ENCODE assay signal across 14 cellular contexts in the genomic region with DNA sequence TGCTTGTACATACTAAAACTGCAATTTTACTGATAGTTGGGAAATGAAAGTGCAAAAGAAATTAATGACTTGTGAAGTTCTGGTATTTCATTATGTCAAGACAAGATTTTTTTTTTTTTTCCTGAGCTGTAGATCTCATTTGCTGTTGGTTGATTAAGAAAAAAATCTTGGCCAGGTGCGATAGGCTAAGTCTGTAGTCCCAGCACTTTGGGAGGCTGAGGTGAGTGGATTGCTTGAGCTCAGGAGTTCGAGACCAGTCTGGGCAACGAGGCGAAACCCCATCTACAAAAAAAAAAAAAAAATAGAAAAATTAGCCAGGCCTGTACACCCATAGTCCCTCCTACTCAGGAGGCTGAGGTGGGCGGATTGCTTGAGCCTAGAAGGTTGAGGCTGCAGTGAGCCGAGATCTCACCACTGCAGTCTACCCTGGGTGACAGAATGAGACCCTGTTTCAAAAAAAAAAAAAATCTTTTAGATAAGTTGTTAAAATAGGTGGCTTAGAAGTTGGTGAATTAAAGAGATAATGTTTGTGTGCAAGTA. TPM values are rescaled to one million over a fixed set of nuclear protein-coding genes. Genes with fewer than 3 reads are reported as not detected.
DNase-seq lines count a peak whose midpoint lies in the region; ATAC-seq, FAIRE-seq and TF ChIP-seq lines count a peak whose summit lies in the region.
"Had no signal": no experiment of that assay in that cellular context is flagged by ENCODE, and none has a peak within 500 bp of the region (broad histone marks: within the 10 kb centered on the region; RNA-seq: fewer than 3 reads in every experiment).

No MANE protein-coding gene starts in this region.

- FAIRE-seq in HTR-8/SVneo (lab: Jason Lieb, UNC) (no peak), D721Med (lab: Jason Lieb, UNC) (no peak)
- FAIRE-seq: colon had no signal

- peak in 1 of 5 donors; percentile 24 for DNase-seq in CD8-positive, alpha-beta memory T cell
- DNase-seq in activated CD4-positive, alpha-beta T cell treated with anti-CD3 and anti-CD28 coated beads, Interleukin-2, amount 50 U/mL, for 4 hours: peak; percentile 26 to 34
- no peak for DNase-seq in naive B cell
- DNase-seq in HTR-8/SVneo (ENCODE audit: insufficient read length, low spot score): no peak
- DNase-seq in D721Med (ENCODE audit: insufficient read length, low spot score): no peak
- DNase-seq: activated CD8-positive, alpha-beta memory T cell treated with anti-CD3 and anti-CD28 coated beads, Interleukin-2, amount 50 U/mL, for 48 hours; DMS79; NCI-H146; testis had no signal

- CTCF ChIA-PET in CD8-positive, alpha-beta memory T cell (lab: Charles Lee): interaction anchor here (1.6 to 8.8 kb wide), 3 partner anchors 11 to 107 kb away, joined by 4 to 73 read pairs (median 24); a partner anchor contains a TSS

- ATAC-seq in GM21526 (IDR thresholded peaks at IDR 0.05; ENCODE audit: low FRiP score, unreplicated experiment) (peak; percentile 26), naive B cell (ENCODE audit: low read depth in 2 of 2) (peak; percentile 12 to 18), GM19035 (IDR thresholded peaks at IDR 0.05; ENCODE audit: unreplicated experiment) (no peak)

- no peak for TF ChIP-seq CTCF in D721Med (IDR thresholded peaks at IDR 0.05; ENCODE audit: insufficient read depth, missing control alignments)

- peaks cover 76 to 90% (median 87%) of the 10 kb centered on the region in 3 donors for H3K4me1 Mint-ChIP-seq in CD8-positive, alpha-beta memory T cell
- H3K4me1 Mint-ChIP-seq in naive B cell: peaks cover 54 to 90% (median 81%) of the 10 kb centered on the region in 3 donors

- no peaks in the 10 kb centered on the region for H3K9me3 ChIP-seq in CD8-positive, alpha-beta memory T cell (ENCODE audit: low read length)
- H3K9me3 ChIP-seq: SJSA1, testis had no signal

- H3K36me3 Mint-ChIP-seq in CD8-positive, alpha-beta memory T cell: peaks cover 0 to 42% (median 7%) of the 10 kb centered on the region in 3 donors
- peaks cover 0 to 7% of the 10 kb centered on the region in 2 donors for H3K36me3 Mint-ChIP-seq in naive B cell

- no peak overlapping the region for H3K4me3 ChIP-seq in CD8-positive, alpha-beta memory T cell (ENCODE audit: low read length)
- H3K4me3 ChIP-seq: neural progenitor cell, SJSA1, testis had no signal

- peak overlapping the region; percentile 62 to 96 (median 82) for H3K27ac Mint-ChIP-seq in CD8-positive, alpha-beta memory T cell
- peak overlapping the region; percentile 27 to 69 (median 63) for H3K27ac Mint-ChIP-seq in naive B cell
- H3K27ac Mint-ChIP-seq: neural progenitor cell had no signal

- POLR2A ChIA-PET in CD8-positive, alpha-beta memory T cell (lab: Charles Lee): interaction anchor here (0.6 to 4.8 kb wide), 5 partner anchors 12 to 80 kb away, joined by 3 to 44 read pairs (median 4); a partner anchor contains a TSS

- H3K9me3 Mint-ChIP-seq in CD8-positive, alpha-beta memory T cell: peaks cover 0 to 7% (median 6%) of the 10 kb centered on the region in 5 donors
- peaks cover 0 to 3% (median 0%) of the 10 kb centered on the region in 7 donors for H3K9me3 Mint-ChIP-seq in naive B cell

- H3K4me3 Mint-ChIP-seq in CD8-positive, alpha-beta memory T cell: peak overlapping the region; percentile 73 to 86 (median 79)
- peak overlapping the region in 7 of 8 donors; percentile 15 to 71 (median 51) for H3K4me3 Mint-ChIP-seq in naive B cell
- H3K4me3 Mint-ChIP-seq: neural progenitor cell had no signal

- H3K27me3 ChIP-seq in CD8-positive, alpha-beta memory T cell (ENCODE audit: insufficient read depth, low read length, poor library complexity, severe bottlenecking): no peaks in the 10 kb centered on the region
- H3K27me3 ChIP-seq: neural progenitor cell, SJSA1, testis had no signal

- peaks cover 92% of the 10 kb centered on the region for H3K4me1 ChIP-seq in CD8-positive, alpha-beta memory T cell (ENCODE audit: insufficient read depth, low read length)
- H3K4me1 ChIP-seq: testis had no signal

- peaks cover 0 to 24% of the 10 kb centered on the region in 2 donors for H3K27me3 Mint-ChIP-seq in CD8-positive, alpha-beta memory T cell
- H3K27me3 Mint-ChIP-seq in naive B cell: no peaks in the 10 kb centered on the region

- H3K36me3 ChIP-seq in CD8-positive, alpha-beta memory T cell (ENCODE audit: insufficient read depth, low read length): no peaks in the 10 kb centered on the region
- H3K36me3 ChIP-seq: neural progenitor cell had no signal

- H3K27ac ChIP-seq in CD8-positive, alpha-beta memory T cell (ENCODE audit: low read depth, low read length): no peak overlapping the region
- H3K27ac ChIP-seq: neural progenitor cell, SJSA1, testis had no signal

RNA-seq across cellular contexts. Expression of a gene that starts 12.2 kb away (rescaled TPM):
- 100 to 1,000 TPM; 125 to 131 TPM for total RNA-seq in CD8-positive, alpha-beta memory T cell
- 460 TPM for polyA plus RNA-seq in CD8-positive, alpha-beta memory T cell
- polyA plus RNA-seq in naive B cell (ENCODE audit: low read depth in 6 of 6): 100 to 1,000 TPM; 168 to 314 (median 243) TPM

Comparison
In these comparisons a context has a peak if more than half of its experiments do, and no peak if none do; other contexts are left out.
1. DNase-seq: peak in activated CD4-positive, alpha-beta T cell treated with anti-CD3 and anti-CD28 coated beads, Interleukin-2, amount 50 U/mL, for 4 hours (2 of 2); none in naive B cell (single experiment), HTR-8/SVneo (single experiment) and D721Med (single experiment).